Comparison of ENCODE assay signal across 10 cellular contexts in genomic region chr7:105830405-105831218, GRCh38. TPM values are rescaled to one million over a fixed set of nuclear protein-coding genes. Genes with fewer than 3 reads are reported as not detected.
DNase-seq lines count a peak whose midpoint lies in the region; ATAC-seq and TF ChIP-seq lines count a peak whose summit lies in the region.
"Had no signal": no experiment of that assay in that cellular context is flagged by ENCODE, and none has a peak within 500 bp of the region (broad histone marks: within the 10 kb centered on the region; RNA-seq: fewer than 3 reads in every experiment).

No MANE protein-coding gene starts in this region.

- H3K27me3 ChIP-seq in esophagus squamous epithelium: no peaks in the 10 kb centered on the region

- peaks cover 5% of the 10 kb centered on the region for H3K36me3 Mint-ChIP-seq in activated T-cell treated with anti-CD3 and anti-CD28 coated beads, Interleukin-2, amount 50 U/mL, for 4 hours (ENCODE audit: insufficient read depth)
- H3K36me3 Mint-ChIP-seq in activated T-cell treated with anti-CD3 and anti-CD28 coated beads, Interleukin-2, amount 50 U/mL, for 24 hours (ENCODE audit: low read depth): no peaks in the 10 kb centered on the region

- H3K4me1 ChIP-seq in esophagus squamous epithelium: peaks cover 0 to 36% (median 12%) of the 10 kb centered on the region in 3 donors

- no peaks in the 10 kb centered on the region for H3K27me3 Mint-ChIP-seq in activated T-cell treated with anti-CD3 and anti-CD28 coated beads, Interleukin-2, amount 50 U/mL, for 4 hours (ENCODE audit: low read depth)
- H3K27me3 Mint-ChIP-seq in activated T-cell treated with anti-CD3 and anti-CD28 coated beads, Interleukin-2, amount 50 U/mL, for 24 hours: no peaks in the 10 kb centered on the region

- no peak for TF ChIP-seq POLR2A in esophagus squamous epithelium (IDR thresholded peaks at IDR 0.05)

- no peak for ATAC-seq in activated T-cell treated with anti-CD3 and anti-CD28 coated beads, Interleukin-2, amount 50 U/mL, for 4 hours
- ATAC-seq in HG03460 (IDR thresholded peaks at IDR 0.05; ENCODE audit: unreplicated experiment): no peak

- no peak overlapping the region for H3K27ac Mint-ChIP-seq in activated T-cell treated with anti-CD3 and anti-CD28 coated beads, Interleukin-2, amount 50 U/mL, for 24 hours

- no peaks in the 10 kb centered on the region for H3K36me3 ChIP-seq in esophagus squamous epithelium

- no peaks in the 10 kb centered on the region for H3K9me3 Mint-ChIP-seq in activated T-cell treated with anti-CD3 and anti-CD28 coated beads, Interleukin-2, amount 50 U/mL, for 4 hours
- H3K9me3 Mint-ChIP-seq in activated T-cell treated with anti-CD3 and anti-CD28 coated beads, Interleukin-2, amount 50 U/mL, for 24 hours: no peaks in the 10 kb centered on the region

- H3K4me3 ChIP-seq in esophagus squamous epithelium: no peak overlapping the region

- intact Hi-C loops in esophagus squamous epithelium (cut with DNase I): no loop called here

- peaks cover 14% of the 10 kb centered on the region for H3K4me1 Mint-ChIP-seq in activated T-cell treated with anti-CD3 and anti-CD28 coated beads, Interleukin-2, amount 50 U/mL, for 4 hours (ENCODE audit: low read depth)
- H3K4me1 Mint-ChIP-seq in activated T-cell treated with anti-CD3 and anti-CD28 coated beads, Interleukin-2, amount 50 U/mL, for 24 hours (ENCODE audit: low read depth): peaks cover 11% of the 10 kb centered on the region

- H3K27ac ChIP-seq in esophagus squamous epithelium: peak overlapping the region; percentile 15 to 50 (median 40)
- H3K27ac ChIP-seq: VCaP had no signal

- no peak for TF ChIP-seq CTCF in esophagus squamous epithelium (IDR thresholded peaks at IDR 0.05)

- DNase-seq in ELR (ENCODE audit: low read depth) (peak; percentile 96), RKO (ENCODE audit: low spot score) (peak; percentile 93), esophagus squamous epithelium (lab: John Stamatoyannopoulos, UW) (no peak), pulmonary artery endothelial cell (ENCODE audit: low read depth, low spot score) (peak; percentile 87)
- DNase-seq in activated effector memory CD4-positive, alpha-beta T cell treated with anti-CD3 and anti-CD28 coated beads, Interleukin-2, amount 50 U/mL, for 16 hours: no peak
- DNase-seq in activated T-cell treated with anti-CD3 and anti-CD28 coated beads, Interleukin-2, amount 50 U/mL, for 4 hours: no peak
- no peak for DNase-seq in activated T-cell treated with anti-CD3 and anti-CD28 coated beads, Interleukin-2, amount 50 U/mL, for 24 hours
- DNase-seq: NCI-H1436 treated with DMSO at 0.1 percent for 48 hours had no signal

- H3K9me3 ChIP-seq in esophagus squamous epithelium: no peaks in the 10 kb centered on the region

- whole genome bisulfite sequencing in esophagus squamous epithelium, 2 donors: 47 to 52% methylated on average over 5 of the region's 5 CpGs

- no peak overlapping the region for H3K4me3 Mint-ChIP-seq in activated T-cell treated with anti-CD3 and anti-CD28 coated beads, Interleukin-2, amount 50 U/mL, for 4 hours
- H3K4me3 Mint-ChIP-seq in activated T-cell treated with anti-CD3 and anti-CD28 coated beads, Interleukin-2, amount 50 U/mL, for 24 hours: no peak overlapping the region

RNA-seq across cellular contexts. Expression of gene ATXN7L1, which starts 45.8 kb away (rescaled TPM):
- total RNA-seq in esophagus squamous epithelium: 10 to 100 TPM in 3 of 4 donors, 1 to 10 TPM in 1; 8.0 to 14.1 (median 10.6) TPM
- 2.8 and 5.2 TPM in 2 replicates for total RNA-seq in pulmonary artery endothelial cell
- total RNA-seq in activated T-cell treated with anti-CD3 and anti-CD28 coated beads, Interleukin-2, amount 50 U/mL, for 4 hours: 1 to 10 TPM; 2.5 to 5.5 (median 5.4) TPM

Comparison
In these comparisons a context has a peak if more than half of its experiments do, and no peak if none do; other contexts are left out.
1. DNase-seq: peak in ELR (single experiment), RKO (single experiment) and pulmonary artery endothelial cell (single experiment); none in esophagus squamous epithelium (single experiment), activated effector memory CD4-positive, alpha-beta T cell treated with anti-CD3 and anti-CD28 coated beads, Interleukin-2, amount 50 U/mL, for 16 hours (single experiment), activated T-cell treated with anti-CD3 and anti-CD28 coated beads, Interleukin-2, amount 50 U/mL, for 4 hours (single experiment) and activated T-cell treated with anti-CD3 and anti-CD28 coated beads, Interleukin-2, amount 50 U/mL, for 24 hours (single experiment).